8 cellular contexts compared by ENCODE assay signal in genomic region chr2:24793752-24794477, GRCh38. TPM values are rescaled to one million over a fixed set of nuclear protein-coding genes. Genes with fewer than 3 reads are reported as not detected.
DNase-seq lines count a peak whose midpoint lies in the region; ATAC-seq and TF ChIP-seq lines count a peak whose summit lies in the region.

No MANE protein-coding gene starts in this region.

- ATAC-seq in thoracic aorta (ENCODE audit: insufficient number of reproducible peaks, low FRiP score, low read depth) (no peak), GM18907 (IDR thresholded peaks at IDR 0.05; ENCODE audit: unreplicated experiment) (no peak), GM19035 (IDR thresholded peaks at IDR 0.05; ENCODE audit: unreplicated experiment) (no peak)

- H3K9me3 ChIP-seq in thoracic aorta: no peaks in the 10 kb centered on the region

- H3K27ac ChIP-seq in layer of hippocampus (ENCODE audit: low read depth, low read length) (peak overlapping the region; percentile 100), thoracic aorta (no peak overlapping the region)

- TF ChIP-seq CTCF in thoracic aorta (IDR thresholded peaks at IDR 0.05): no peak

- peaks cover 8 to 16% of the 10 kb centered on the region in 2 donors for H3K4me1 ChIP-seq in thoracic aorta (ENCODE audit: control insufficient read depth in 1 of 2, low read depth in 2 of 2)

- DNase-seq in A172 (ENCODE audit: low spot score): peak; percentile 42
- DNase-seq in ELR (ENCODE audit: low read depth): peak; percentile 60
- peak; percentile 47 for DNase-seq in NCI-H345 (lab: John Stamatoyannopoulos, UW)
- peak; percentile 67 for DNase-seq in astrocyte of the hippocampus (ENCODE audit: low read depth, low spot score)
- no peak for DNase-seq in thoracic aorta (ENCODE audit: low spot score)

- H3K4me3 ChIP-seq in thoracic aorta: peak overlapping the region; percentile 98

- H3K27me3 ChIP-seq in layer of hippocampus (ENCODE audit: control insufficient read depth, insufficient read depth, low read length) (no peaks in the 10 kb centered on the region), thoracic aorta (replicated peaks; ENCODE audit: insufficient read depth) (no peaks in the 10 kb centered on the region)

- no peaks in the 10 kb centered on the region for H3K36me3 ChIP-seq in thoracic aorta

RNA-seq across cellular contexts. Expression of gene CENPO, which starts 0.7 kb away (rescaled TPM):
- 47.1 and 54.0 TPM in 2 replicates for total RNA-seq in A172 (2014; rRNA removed; shearing (Covaris generic))
- total RNA-seq in thoracic aorta: 1 to 10 TPM; 2.5 to 9.2 TPM

RNA-seq across cellular contexts. Expression of gene PTRHD1, which starts 0.7 kb away (rescaled TPM):
- 41.9 and 51.6 TPM in 2 replicates for total RNA-seq in A172 (2014; rRNA removed; shearing (Covaris generic))
- 1 to 10 TPM; 5.4 to 9.7 TPM for total RNA-seq in thoracic aorta
